22 cellular contexts compared by ENCODE assay signal in the genomic region with DNA sequence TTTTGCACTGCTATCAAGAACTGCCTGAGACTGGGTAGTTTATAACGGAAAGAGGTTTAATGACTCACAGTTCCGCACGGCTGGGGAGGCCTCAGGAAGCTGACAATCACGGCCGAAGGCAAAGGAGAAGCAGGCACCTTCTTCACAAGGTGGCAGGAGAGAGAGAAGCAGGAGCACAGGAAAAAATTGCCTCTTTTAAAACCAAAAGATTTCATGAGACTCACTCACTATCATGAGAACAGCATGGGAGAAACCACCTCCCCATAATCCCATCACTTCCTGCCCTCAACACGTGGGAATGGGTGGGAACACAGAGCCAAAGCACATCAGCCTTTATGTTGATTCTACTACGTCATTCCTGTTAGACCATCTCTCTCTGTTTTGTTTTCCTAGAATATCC.
"Had no signal": no experiment of that assay in that cellular context is flagged by ENCODE, and none has a peak within 500 bp of the region (broad histone marks: within the 10 kb centered on the region; RNA-seq: fewer than 3 reads in every experiment).

No MANE protein-coding gene starts in this region.

- H3K4me3 ChIP-seq: dorsolateral prefrontal cortex, esophagus squamous epithelium, gastrocnemius medialis, left ventricle myocardium inferior, pancreas, psoas muscle, right atrium auricular region, upper lobe of left lung had no signal

- H3K27me3 ChIP-seq: dorsolateral prefrontal cortex, esophagus squamous epithelium, gastrocnemius medialis, pancreas, right atrium auricular region, upper lobe of left lung had no signal

- H3K36me3 ChIP-seq: esophagus squamous epithelium, gastrocnemius medialis, left ventricle myocardium inferior, pancreas, right atrium auricular region, upper lobe of left lung had no signal

- ATAC-seq: activated T-cell treated with anti-CD3 and anti-CD28 coated beads, Interleukin-2, amount 50 U/mL, for 4 hours; effector memory CD8-positive, alpha-beta T cell; gastrocnemius medialis; pancreas; psoas muscle; stimulated activated naive CD8-positive, alpha-beta T cell treated with anti-CD3 and anti-CD28 coated beads, Interleukin-15, Interleukin-2, amounts not matched to agents 100 U/mL and 50 U/mL, for 24 hours had no signal

- H3K27ac Mint-ChIP-seq: activated naive CD8-positive, alpha-beta T cell; activated T-helper 2 cell treated with anti-CD3 and anti-CD28 coated beads, Interferon-gamma antibody, Interleukin-2, Interleukin-4, amounts not matched to agents 10 μg/mL and 5 μg/mL and 100 μg/mL, durations not matched to agents 14 hours and 24 hours and 36 hours; effector memory CD8-positive, alpha-beta T cell; nephron had no signal

- H3K36me3 Mint-ChIP-seq: activated naive CD8-positive, alpha-beta T cell had no signal

- H3K9me3 Mint-ChIP-seq: nephron had no signal

- H3K27ac ChIP-seq: dorsolateral prefrontal cortex, esophagus squamous epithelium, gastrocnemius medialis, left ventricle myocardium inferior, pancreas, psoas muscle, right atrium auricular region, upper lobe of left lung had no signal

- H3K27me3 Mint-ChIP-seq: effector memory CD8-positive, alpha-beta T cell had no signal

- H3K9me3 ChIP-seq: esophagus squamous epithelium, gastrocnemius medialis, left ventricle myocardium inferior, pancreas, psoas muscle, right atrium auricular region, upper lobe of left lung had no signal

- DNase-seq: activated CD4-positive, alpha-beta T cell treated with anti-CD3 and anti-CD28 coated beads for 4 hours; activated CD4-positive, alpha-beta T cell treated with anti-CD3 and anti-CD28 coated beads, Interleukin-2, amount 50 U/mL, for 48 hours; activated CD4-positive, CD25-positive, alpha-beta regulatory T cell; activated CD8-positive, alpha-beta memory T cell treated with anti-CD3 and anti-CD28 coated beads, Interleukin-2, amount 50 U/mL, for 48 hours; activated naive CD4-positive, alpha-beta T cell; activated T-cell treated with anti-CD3 and anti-CD28 coated beads, Interleukin-2, amount 50 U/mL, for 4 hours; central memory CD4-positive, alpha-beta T cell; dorsolateral prefrontal cortex; effector memory CD8-positive, alpha-beta T cell; esophagus squamous epithelium; gastrocnemius medialis; hippocampal formation; left ventricle myocardium inferior; pancreas; psoas muscle; stimulated activated CD4-positive, alpha-beta T cell treated with anti-CD3 and anti-CD28 coated beads, Interleukin-4, amount 100 ng/mL, for 24 hours; stimulated activated naive CD8-positive, alpha-beta T cell treated with anti-CD3 and anti-CD28 coated beads, Interleukin-15, Interleukin-2, amounts not matched to agents 100 U/mL and 50 U/mL, for 24 hours; upper lobe of left lung had no signal

- H3K4me3 Mint-ChIP-seq: activated naive CD8-positive, alpha-beta T cell; activated T-cell treated with anti-CD3 and anti-CD28 coated beads, Interleukin-2, amount 50 U/mL, for 4 hours; effector memory CD8-positive, alpha-beta T cell; nephron had no signal
